Comparison of ENCODE assay signal across 9 cellular contexts in genomic region chr10:106660550-106660949, GRCh38.
"Had no signal": no experiment of that assay in that cellular context is flagged by ENCODE, and none has a peak within 500 bp of the region (broad histone marks: within the 10 kb centered on the region; RNA-seq: fewer than 3 reads in every experiment).

No MANE protein-coding gene starts in this region.

- FAIRE-seq: H1, H54, HepG2 had no signal

- H3K4me1 Mint-ChIP-seq: H9, IgD-negative memory B cell had no signal

- H3K9me3 Mint-ChIP-seq: GM23338, H9 had no signal

- H3K36me3 Mint-ChIP-seq: IgD-negative memory B cell had no signal

- H2AFZ ChIP-seq: GM23338 had no signal

- H3K4me2 ChIP-seq: GM23338 had no signal

- H3K27ac Mint-ChIP-seq: GM23338, H9, IgD-negative memory B cell had no signal

- DNase-seq: H9, HCEC 1CT, KBM-7 had no signal

- H3K4me3 ChIP-seq: GM23338 had no signal

- ATAC-seq: GM23338, HepG2 had no signal

- H3K27ac ChIP-seq: HL-60 had no signal

- H3K27me3 Mint-ChIP-seq: IgD-negative memory B cell had no signal

- H3K4me3 Mint-ChIP-seq: GM23338, H9, IgD-negative memory B cell had no signal
